8 cellular contexts compared by ENCODE assay signal in the genomic region with DNA sequence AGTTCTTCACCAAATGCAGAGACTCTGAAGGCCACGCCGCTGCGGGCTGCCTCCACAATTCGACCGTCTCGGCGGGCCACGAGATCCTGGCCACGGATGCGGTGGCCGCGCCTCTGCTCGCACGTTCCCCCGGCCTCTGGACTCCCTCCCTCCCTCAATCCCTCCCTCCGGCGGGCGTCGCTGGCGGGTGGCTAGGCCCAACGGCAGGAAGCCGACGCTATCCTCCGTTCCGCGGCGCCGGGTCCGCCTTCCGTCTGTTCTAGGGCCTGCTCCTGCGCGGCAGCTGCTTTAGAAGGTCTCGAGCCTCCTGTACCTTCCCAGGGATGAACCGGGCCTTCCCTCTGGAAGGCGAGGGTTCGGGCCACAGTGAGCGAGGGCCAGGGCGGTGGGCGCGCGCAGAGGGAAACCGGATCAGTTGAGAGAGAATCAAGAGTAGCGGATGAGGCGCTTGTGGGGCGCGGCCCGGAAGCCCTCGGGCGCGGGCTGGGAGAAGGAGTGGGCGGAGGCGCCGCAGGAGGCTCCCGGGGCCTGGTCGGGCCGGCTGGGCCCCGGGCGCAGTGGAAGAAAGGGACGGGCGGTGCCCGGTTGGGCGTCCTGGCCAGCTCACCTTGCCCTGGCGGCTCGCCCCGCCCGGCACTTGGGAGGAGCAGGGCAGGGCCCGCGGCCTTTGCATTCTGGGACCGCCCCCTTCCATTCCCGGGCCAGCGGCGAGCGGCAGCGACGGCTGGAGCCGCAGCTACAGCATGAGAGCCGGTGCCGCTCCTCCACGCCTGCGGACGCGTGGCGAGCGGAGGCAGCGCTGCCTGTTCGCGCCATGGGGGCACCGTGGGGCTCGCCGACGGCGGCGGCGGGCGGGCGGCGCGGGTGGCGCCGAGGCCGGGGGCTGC. TPM values are rescaled to one million over a fixed set of nuclear protein-coding genes. Genes with fewer than 3 reads are reported as not detected.
DNase-seq lines count a peak whose midpoint lies in the region; ATAC-seq and TF ChIP-seq lines count a peak whose summit lies in the region.

FUT4 (plus strand) TSS at position 227 of the 887 bp plus-strand sequence; CDS start at position 440, 213 bp downstream.

- H3K36me3 Mint-ChIP-seq in activated T-helper 1 cell treated with anti-CD3 and anti-CD28 coated beads, Interleukin-12 subunit alpha, Interleukin-12 subunit beta, Interleukin-2, Interleukin-4 antibody, amounts not matched to agents 30 ng/mL and 10 ng/mL and 1 ng/mL, durations not matched to agents 14 hours and 24 hours and 36 hours (ENCODE audit: low read depth): peaks cover 11% of the 10 kb centered on the region
- peaks cover 0 to 2% (median 0%) of the 10 kb centered on the region in 3 donors for H3K36me3 Mint-ChIP-seq in naive thymus-derived CD8-positive, alpha-beta T cell

- TF ChIP-seq CTCF in PC-3 (conservative IDR thresholded peaks at IDR 0.05; ENCODE audit: low read depth, low read length): no peak

- peaks cover 16% of the 10 kb centered on the region for H3K79me2 ChIP-seq in PC-3 (ENCODE audit: low read length)

- H3K4me3 Mint-ChIP-seq in activated T-helper 1 cell treated with anti-CD3 and anti-CD28 coated beads, Interleukin-12 subunit alpha, Interleukin-12 subunit beta, Interleukin-2, Interleukin-4 antibody, amounts not matched to agents 30 ng/mL and 10 ng/mL and 1 ng/mL, durations not matched to agents 14 hours and 24 hours and 36 hours: peak within 1 kb of the TSS; percentile 98
- peak within 1 kb of the TSS; percentile 94 to 100 (median 99) for H3K4me3 Mint-ChIP-seq in naive thymus-derived CD8-positive, alpha-beta T cell

- peak; percentile 74 for ATAC-seq in GM21360 (IDR thresholded peaks at IDR 0.05; ENCODE audit: unreplicated experiment)
- ATAC-seq in PC-3: peak; percentile 91
- ATAC-seq in naive thymus-derived CD8-positive, alpha-beta T cell: peak; percentile 78 to 80

- intact Hi-C loops in PC-3 (cut with micrococcal nuclease): no loop called here
- intact Hi-C loops in activated T-helper 1 cell treated with anti-CD3 and anti-CD28 coated beads, Interleukin-12 subunit alpha, Interleukin-12 subunit beta, Interleukin-2, Interleukin-4 antibody, amounts not matched to agents 30 ng/mL and 10 ng/mL and 1 ng/mL, durations not matched to agents 14 hours and 24 hours and 36 hours (cut with micrococcal nuclease): loop anchor here (1.0 to 10.0 kb wide), 14 partner anchors 25 to 1347 kb away; partner anchors contain the start of genes ANKRD49, C11orf54, CEP295 and CEP57

- H3K27me3 ChIP-seq in PC-3 (ENCODE audit: low read length): no peaks in the 10 kb centered on the region

- H3K36me3 ChIP-seq in PC-3 (ENCODE audit: low read depth, low read length): no peaks in the 10 kb centered on the region

- BruUV-seq in PC-3 (replicated peaks; lab: Mats Ljungman, UMichigan): no TSS peak

- H3K27me3 Mint-ChIP-seq in activated T-helper 1 cell treated with anti-CD3 and anti-CD28 coated beads, Interleukin-12 subunit alpha, Interleukin-12 subunit beta, Interleukin-2, Interleukin-4 antibody, amounts not matched to agents 30 ng/mL and 10 ng/mL and 1 ng/mL, durations not matched to agents 14 hours and 24 hours and 36 hours (ENCODE audit: insufficient read depth): peaks cover 5% of the 10 kb centered on the region
- peaks cover 0 to 3% (median 0%) of the 10 kb centered on the region in 5 donors for H3K27me3 Mint-ChIP-seq in naive thymus-derived CD8-positive, alpha-beta T cell

- POLR2A ChIA-PET in PC-3 (lab: Charles Lee; ENCODE audit: unreplicated experiment): no interaction called here
- POLR2A ChIA-PET in naive thymus-derived CD8-positive, alpha-beta T cell (lab: Charles Lee): interaction anchor here (0.7 kb wide), 1 partner anchor 523 kb away, joined by 3 read pairs; no protein-coding TSS in a partner anchor

- H2AFZ ChIP-seq in PC-3 (ENCODE audit: low read length): peak within 1 kb of the TSS; percentile 90

- peaks cover 3% of the 10 kb centered on the region for H3F3A ChIP-seq in PC-3 (ENCODE audit: low read length, unreplicated experiment)

- H4K20me1 ChIP-seq in PC-3 (ENCODE audit: low read length): no peaks in the 10 kb centered on the region

- H3K27ac ChIP-seq in PC-3 (ENCODE audit: low read length): peak within 1 kb of the TSS; percentile 88

- peak within 1 kb of the TSS; percentile 99 for H3K27ac Mint-ChIP-seq in activated T-helper 1 cell treated with anti-CD3 and anti-CD28 coated beads, Interleukin-12 subunit alpha, Interleukin-12 subunit beta, Interleukin-2, Interleukin-4 antibody, amounts not matched to agents 30 ng/mL and 10 ng/mL and 1 ng/mL, durations not matched to agents 14 hours and 24 hours and 36 hours
- H3K27ac Mint-ChIP-seq in naive thymus-derived CD8-positive, alpha-beta T cell: peak within 1 kb of the TSS; percentile 95 to 100 (median 99)

- H3K4me1 ChIP-seq in PC-3 (ENCODE audit: insufficient read depth, low read length): peaks cover 42% of the 10 kb centered on the region

- peak within 1 kb of the TSS; percentile 85 for H3K4me2 ChIP-seq in PC-3 (ENCODE audit: low read length)

- DNase-seq in DMS 273 (lab: John Stamatoyannopoulos, UW; ENCODE audit: unreplicated experiment): peak; percentile 89
- DNase-seq in HT-29 (ENCODE audit: low spot score): peak; percentile 99
- DNase-seq in PC-3: peak; percentile 97
- peak; percentile 70 for DNase-seq in activated T-helper 1 cell treated with anti-CD3 and anti-CD28 coated beads, Interleukin-12 subunit alpha, Interleukin-12 subunit beta, Interleukin-2, Interleukin-4 antibody, amounts not matched to agents 30 ng/mL and 10 ng/mL and 1 ng/mL, durations not matched to agents 14 hours and 24 hours and 36 hours (ENCODE audit: low spot score)
- DNase-seq in fibroblast of gingiva (ENCODE audit: low read depth): peak; percentile 77
- DNase-seq in naive thymus-derived CD8-positive, alpha-beta T cell: peak; percentile 44 to 84 (median 62)
- peak; percentile 66 for DNase-seq in stimulated activated naive CD4-positive, alpha-beta T cell treated with Interleukin-2 at 50 U/mL for 16 hours (lab: John Stamatoyannopoulos, UW)

- peak within 1 kb of the TSS; percentile 67 for H3K4me3 ChIP-seq in PC-3 (ENCODE audit: low read length)

- CTCF ChIA-PET in PC-3 (lab: Charles Lee): interaction anchor here (1.1 kb wide), 1 partner anchor 22 kb away, joined by 4 read pairs; no protein-coding TSS in a partner anchor

- H3K9ac ChIP-seq in PC-3 (ENCODE audit: low read length): peak within 1 kb of the TSS; percentile 82

- no peaks in the 10 kb centered on the region for H3K9me2 ChIP-seq in PC-3 (replicated peaks; ENCODE audit: low read length)

- H3K4me1 Mint-ChIP-seq in activated T-helper 1 cell treated with anti-CD3 and anti-CD28 coated beads, Interleukin-12 subunit alpha, Interleukin-12 subunit beta, Interleukin-2, Interleukin-4 antibody, amounts not matched to agents 30 ng/mL and 10 ng/mL and 1 ng/mL, durations not matched to agents 14 hours and 24 hours and 36 hours (ENCODE audit: low read depth): peaks cover 44% of the 10 kb centered on the region
- peaks cover 21 to 47% (median 39%) of the 10 kb centered on the region in 4 donors for H3K4me1 Mint-ChIP-seq in naive thymus-derived CD8-positive, alpha-beta T cell

- no peaks in the 10 kb centered on the region for H3K9me3 Mint-ChIP-seq in activated T-helper 1 cell treated with anti-CD3 and anti-CD28 coated beads, Interleukin-12 subunit alpha, Interleukin-12 subunit beta, Interleukin-2, Interleukin-4 antibody, amounts not matched to agents 30 ng/mL and 10 ng/mL and 1 ng/mL, durations not matched to agents 14 hours and 24 hours and 36 hours
- no peaks in the 10 kb centered on the region for H3K9me3 Mint-ChIP-seq in naive thymus-derived CD8-positive, alpha-beta T cell

- H3K9me3 ChIP-seq in PC-3 (ENCODE audit: low read length): no peaks in the 10 kb centered on the region

RNA-seq across cellular contexts. Expression of gene FUT4, which starts in this region (rescaled TPM):
- 54.4 and 55.1 TPM in 2 replicates for total RNA-seq in HT-29 (2014; rRNA removed; shearing (Covaris generic))
- total RNA-seq in PC-3 (2014; rRNA removed): 2.8 and 4.1 TPM in 2 replicates
- 8.0 and 8.6 TPM in 2 replicates for total RNA-seq in activated T-helper 1 cell treated with anti-CD3 and anti-CD28 coated beads, Interleukin-12 subunit alpha, Interleukin-12 subunit beta, Interleukin-2, Interleukin-4 antibody, amounts not matched to agents 30 ng/mL and 10 ng/mL and 1 ng/mL, durations not matched to agents 14 hours and 24 hours and 36 hours
- 1 to 10 TPM; 5.5 to 5.6 TPM for total RNA-seq in naive thymus-derived CD8-positive, alpha-beta T cell
- 1 to 10 TPM; 1.2 to 1.6 (median 1.2) TPM for polyA plus RNA-seq in naive thymus-derived CD8-positive, alpha-beta T cell

Comparison
In these comparisons a context has a peak if more than half of its experiments do, and no peak if none do; other contexts are left out.
1. Peak in every context shown above with its lines: DNase-seq, ATAC-seq, H3K4me3 ChIP-seq and H3K27ac ChIP-seq.